9 cellular contexts compared by ENCODE assay signal in the genomic region with DNA sequence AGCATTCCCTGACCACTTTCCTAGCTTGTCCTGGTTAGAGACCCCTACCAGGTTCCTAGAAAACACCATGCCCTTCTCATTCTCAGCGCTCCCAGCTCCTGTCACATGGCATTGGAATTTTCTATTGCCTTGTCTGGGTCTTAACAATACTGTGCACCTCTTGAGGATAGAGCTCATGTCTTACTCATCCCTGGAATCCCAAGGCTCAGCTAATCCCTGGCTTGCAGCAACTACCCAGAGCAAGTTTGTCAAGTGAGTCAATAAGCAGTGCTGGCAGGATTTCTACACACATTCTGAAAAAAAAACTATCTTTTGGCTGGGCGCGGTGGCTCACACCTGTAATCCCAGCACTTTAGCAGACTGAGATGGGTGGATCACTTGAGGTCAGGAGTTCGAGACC. TPM values are rescaled to one million over a fixed set of nuclear protein-coding genes. Genes with fewer than 3 reads are reported as not detected.
DNase-seq lines count a peak whose midpoint lies in the region; ATAC-seq and TF ChIP-seq lines count a peak whose summit lies in the region.
"Had no signal": no experiment of that assay in that cellular context is flagged by ENCODE, and none has a peak within 500 bp of the region (broad histone marks: within the 10 kb centered on the region; RNA-seq: fewer than 3 reads in every experiment).

No MANE protein-coding gene starts in this region.

- no peaks in the 10 kb centered on the region for H3K9me3 ChIP-seq in Panc1 (ENCODE audit: control insufficient read depth, insufficient read depth, low read depth, low read length)
- H3K9me3 ChIP-seq: esophagus muscularis mucosa had no signal

- no peak overlapping the region for H3K27ac ChIP-seq in Panc1 (ENCODE audit: low read length)
- H3K27ac ChIP-seq: esophagus muscularis mucosa had no signal

- no peak overlapping the region for H3K4me3 ChIP-seq in Panc1 (ENCODE audit: low read depth in 2 of 2, low read length in 2 of 2)
- H3K4me3 ChIP-seq in epithelial cell of proximal tubule (ENCODE audit: low read depth, low read length), result no peak overlapping the region
- H3K4me3 ChIP-seq in retinal pigment epithelial cell (ENCODE audit: low read length), result no peak overlapping the region
- H3K4me3 ChIP-seq: esophagus muscularis mucosa had no signal

- no peaks in the 10 kb centered on the region for H3K27me3 ChIP-seq in Panc1 (ENCODE audit: control insufficient read depth, insufficient read depth, low read length)
- H3K27me3 ChIP-seq: esophagus muscularis mucosa had no signal

- no peaks in the 10 kb centered on the region for H3K36me3 ChIP-seq in Panc1 (ENCODE audit: control insufficient read depth, insufficient read depth, low read length)
- H3K36me3 ChIP-seq: esophagus muscularis mucosa had no signal

- POLR2A ChIA-PET in Panc1 (lab: Charles Lee), result no interaction called here

- peak; percentile 89 for ATAC-seq in Panc1
- no peak for ATAC-seq in GM21737 (IDR thresholded peaks at IDR 0.05; ENCODE audit: unreplicated experiment)

- TF ChIP-seq CTCF in Panc1 (IDR thresholded peaks at IDR 0.05) (no peak), epithelial cell of proximal tubule (conservative IDR thresholded peaks at IDR 0.05; ENCODE audit: low read depth, low read length) (no peak), retinal pigment epithelial cell (conservative IDR thresholded peaks at IDR 0.05; ENCODE audit: low read depth, low read length) (no peak)

- in situ Hi-C loops in Panc1 (cut with HindIII; ENCODE audit: low pct_unique_long_range_greater_than_20kb, low sequenced_read_pairs), result no loop called here

- H3K4me1 ChIP-seq in Panc1 (ENCODE audit: control insufficient read depth, insufficient read depth, low read length), result 0 out of 2 replicates have a peak, but pooled peaks cover 4% of the 10 kb centered on the region

- CTCF ChIA-PET in Panc1 (lab: Charles Lee), result interaction anchor here (0.9 to 1.3 kb wide), 2 partner anchors 9 to 255 kb away, joined by 4 to 5 read pairs; no protein-coding TSS in a partner anchor

- no TSS peak for BruUV-seq in Panc1 (replicated peaks; lab: Mats Ljungman, UMichigan)

- peak; percentile 92 for DNase-seq in GM04504 (ENCODE audit: low read depth)
- peak; percentile 67 for DNase-seq in Panc1 (ENCODE audit: low read depth, low spot score)
- peak; percentile 85 for DNase-seq in epithelial cell of proximal tubule (ENCODE audit: low read depth)
- DNase-seq in retinal pigment epithelial cell (ENCODE audit: low read depth), result peak; percentile 93
- DNase-seq in HuH-7 (ENCODE audit: low spot score), result no peak
- no peak for DNase-seq in retina
- DNase-seq: naive B cell had no signal

- intact Hi-C loops in Panc1 (cut with micrococcal nuclease; ENCODE audit: unreplicated experiment), result no loop called here

RNA-seq across cellular contexts. Expression of a gene that starts 11.7 kb away (rescaled TPM):
- total RNA-seq in Panc1 (2021; ENCODE audit: unreplicated experiment), result 235 TPM
- polyA plus RNA-seq in Panc1 (2012; ENCODE audit: insufficient read length), result 145 TPM
- total RNA-seq in epithelial cell of proximal tubule, result 267 and 296 TPM in 2 replicates

RNA-seq across cellular contexts. Expression of a gene that starts 17.0 kb away (rescaled TPM):
- 29.0 TPM for total RNA-seq in Panc1 (2021; ENCODE audit: unreplicated experiment)
- polyA plus RNA-seq in Panc1 (2012; ENCODE audit: insufficient read length), result 23.6 TPM
- total RNA-seq in epithelial cell of proximal tubule, result 2.5 and 2.8 TPM in 2 replicates

RNA-seq across cellular contexts. Expression of a gene that starts 24.8 kb away (rescaled TPM):
- total RNA-seq in Panc1 (2021; ENCODE audit: unreplicated experiment), result 67.0 TPM
- polyA plus RNA-seq in Panc1 (2012; ENCODE audit: insufficient read length), result 56.5 TPM
- total RNA-seq in epithelial cell of proximal tubule, result 17.1 and 28.9 TPM in 2 replicates

Comparison
In these comparisons a context has a peak if more than half of its experiments do, and no peak if none do; other contexts are left out.
1. DNase-seq: peak in GM04504 (single experiment), Panc1 (single experiment), epithelial cell of proximal tubule (single experiment) and retinal pigment epithelial cell (single experiment); none in HuH-7 (single experiment) and retina (single experiment).